1 cellular context compared by ENCODE assay signal in the genomic region with DNA sequence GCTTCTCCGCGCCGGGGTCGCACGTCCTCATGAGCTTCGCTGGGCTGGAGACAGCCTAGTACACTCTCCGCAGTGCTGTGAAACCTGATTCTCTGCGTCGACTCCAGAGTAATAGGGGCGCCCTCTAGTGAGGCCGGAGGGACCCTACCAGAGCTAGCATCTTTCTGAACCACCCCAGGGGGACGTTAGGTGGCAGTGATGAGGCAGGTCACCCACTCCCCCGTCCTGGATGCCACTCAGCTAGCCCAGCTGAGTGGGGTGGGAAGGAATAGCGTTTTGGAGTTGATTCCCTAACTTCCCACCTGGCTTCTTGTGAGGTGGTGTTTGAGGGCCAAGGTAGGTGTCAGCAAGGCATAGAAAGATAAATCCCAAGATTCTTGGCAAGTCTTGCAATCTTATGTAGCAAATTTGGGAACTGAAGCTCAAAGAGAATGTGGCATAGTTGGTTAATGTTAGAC.
A peak's percentile ranks its signal among the peaks of the same experiment; 100 is the strongest.
TF ChIP-seq lines count a peak whose summit lies in the region.

No MANE protein-coding gene starts in this region.

TF ChIP-seq in H1, 55 proteins besides CTCF, POLR2A, EP300 and RAD21:
- TF ChIP-seq FOSL1 (IDR thresholded peaks at IDR 0.05; ENCODE audit: insufficient read depth, low read depth, low read length) (no peak), CHD1 (IDR thresholded peaks at IDR 0.05; ENCODE audit: low read depth, low read length) (no peak), TAF1 (IDR thresholded peaks at IDR 0.05; ENCODE audit: low read depth, low read length) (no peak), NRF1 (IDR thresholded peaks at IDR 0.05; ENCODE audit: low read depth, low read length) (no peak), JUN (IDR thresholded peaks at IDR 0.05; ENCODE audit: low read depth, low read length) (no peak), TAF7 (optimal IDR thresholded peaks at IDR 0.05; ENCODE audit: borderline replicate concordance, low read depth, low read length) (no peak), CBX8 (IDR thresholded peaks at IDR 0.05; ENCODE audit: borderline replicate concordance, low read depth, low read length) (no peak), KDM4A (IDR thresholded peaks at IDR 0.05; ENCODE audit: low read depth, low read length, severe bottlenecking) (no peak), MAFK (IDR thresholded peaks at IDR 0.05; ENCODE audit: low read depth, low read length) (no peak), POLR2AphosphoS5 (IDR thresholded peaks at IDR 0.05; ENCODE audit: low read depth, low read length) (no peak), HDAC2 (IDR thresholded peaks at IDR 0.05; ENCODE audit: borderline replicate concordance in 1 of 2, low read depth in 2 of 2, low read length in 2 of 2) (peak in 1 of 2 experiments; percentile 82; a peak in 1 of 4 replicates), SAP30 (IDR thresholded peaks at IDR 0.05; ENCODE audit: insufficient read depth, insufficient replicate concordance, low read length) (no peak), YY1 (IDR thresholded peaks at IDR 0.05; ENCODE audit: low read depth, low read length) (peak; percentile 55; the same call in 1 of the 2 replicates), RFX5 (IDR thresholded peaks at IDR 0.05; ENCODE audit: borderline replicate concordance, low read depth, low read length) (no peak), KDM1A (IDR thresholded peaks at IDR 0.05; ENCODE audit: borderline replicate concordance, low read length) (no peak), RXRA (IDR thresholded peaks at IDR 0.05; ENCODE audit: insufficient read depth, low read depth, low read length) (0 out of 2 replicates have a peak, but pooled peaks have one; percentile 44), SIN3A (conservative IDR thresholded peaks at IDR 0.05 in 1 of 2, IDR thresholded peaks at IDR 0.05 in 1 of 2; ENCODE audit: low read depth in 1 of 2, low read length in 2 of 2) (no peak), CHD2 (IDR thresholded peaks at IDR 0.05; ENCODE audit: low read length) (no peak), TBP (IDR thresholded peaks at IDR 0.05; ENCODE audit: low read depth, low read length) (peak; percentile 9; the same call in 1 of the 2 replicates), KDM5A (IDR thresholded peaks at IDR 0.05; ENCODE audit: low read length) (no peak), SP1 (IDR thresholded peaks at IDR 0.05; ENCODE audit: low read depth, low read length) (no peak), ATF3 (IDR thresholded peaks at IDR 0.05; ENCODE audit: insufficient read depth, low read depth, low read length) (0 out of 2 replicates have a peak, but pooled peaks have one; percentile 41), HDAC6 (IDR thresholded peaks at IDR 0.05; ENCODE audit: low read depth, low read length) (no peak), MAX (IDR thresholded peaks at IDR 0.05) (no peak; the same call in 1 of the 2 replicates), BACH1 (IDR thresholded peaks at IDR 0.05; ENCODE audit: low read length) (peak; percentile 88), CREB1 (IDR thresholded peaks at IDR 0.05) (peak; percentile 59)
- TF ChIP-seq, protein P1, sequence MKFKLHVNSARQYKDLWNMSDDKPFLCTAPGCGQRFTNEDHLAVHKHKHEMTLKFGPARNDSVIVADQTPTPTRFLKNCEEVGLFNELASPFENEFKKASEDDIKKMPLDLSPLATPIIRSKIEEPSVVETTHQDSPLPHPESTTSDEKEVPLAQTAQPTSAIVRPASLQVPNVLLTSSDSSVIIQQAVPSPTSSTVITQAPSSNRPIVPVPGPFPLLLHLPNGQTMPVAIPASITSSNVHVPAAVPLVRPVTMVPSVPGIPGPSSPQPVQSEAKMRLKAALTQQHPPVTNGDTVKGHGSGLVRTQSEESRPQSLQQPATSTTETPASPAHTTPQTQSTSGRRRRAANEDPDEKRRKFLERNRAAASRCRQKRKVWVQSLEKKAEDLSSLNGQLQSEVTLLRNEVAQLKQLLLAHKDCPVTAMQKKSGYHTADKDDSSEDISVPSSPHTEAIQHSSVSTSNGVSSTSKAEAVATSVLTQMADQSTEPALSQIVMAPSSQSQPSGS (IDR thresholded peaks at IDR 0.05; ENCODE audit: low read length) = no peak
- TF ChIP-seq, protein P2, sequence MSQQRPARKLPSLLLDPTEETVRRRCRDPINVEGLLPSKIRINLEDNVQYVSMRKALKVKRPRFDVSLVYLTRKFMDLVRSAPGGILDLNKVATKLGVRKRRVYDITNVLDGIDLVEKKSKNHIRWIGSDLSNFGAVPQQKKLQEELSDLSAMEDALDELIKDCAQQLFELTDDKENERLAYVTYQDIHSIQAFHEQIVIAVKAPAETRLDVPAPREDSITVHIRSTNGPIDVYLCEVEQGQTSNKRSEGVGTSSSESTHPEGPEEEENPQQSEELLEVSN (IDR thresholded peaks at IDR 0.05) = 0 out of 2 replicates have a peak, but pooled peaks have one; percentile 26
- TF ChIP-seq, protein P3, sequence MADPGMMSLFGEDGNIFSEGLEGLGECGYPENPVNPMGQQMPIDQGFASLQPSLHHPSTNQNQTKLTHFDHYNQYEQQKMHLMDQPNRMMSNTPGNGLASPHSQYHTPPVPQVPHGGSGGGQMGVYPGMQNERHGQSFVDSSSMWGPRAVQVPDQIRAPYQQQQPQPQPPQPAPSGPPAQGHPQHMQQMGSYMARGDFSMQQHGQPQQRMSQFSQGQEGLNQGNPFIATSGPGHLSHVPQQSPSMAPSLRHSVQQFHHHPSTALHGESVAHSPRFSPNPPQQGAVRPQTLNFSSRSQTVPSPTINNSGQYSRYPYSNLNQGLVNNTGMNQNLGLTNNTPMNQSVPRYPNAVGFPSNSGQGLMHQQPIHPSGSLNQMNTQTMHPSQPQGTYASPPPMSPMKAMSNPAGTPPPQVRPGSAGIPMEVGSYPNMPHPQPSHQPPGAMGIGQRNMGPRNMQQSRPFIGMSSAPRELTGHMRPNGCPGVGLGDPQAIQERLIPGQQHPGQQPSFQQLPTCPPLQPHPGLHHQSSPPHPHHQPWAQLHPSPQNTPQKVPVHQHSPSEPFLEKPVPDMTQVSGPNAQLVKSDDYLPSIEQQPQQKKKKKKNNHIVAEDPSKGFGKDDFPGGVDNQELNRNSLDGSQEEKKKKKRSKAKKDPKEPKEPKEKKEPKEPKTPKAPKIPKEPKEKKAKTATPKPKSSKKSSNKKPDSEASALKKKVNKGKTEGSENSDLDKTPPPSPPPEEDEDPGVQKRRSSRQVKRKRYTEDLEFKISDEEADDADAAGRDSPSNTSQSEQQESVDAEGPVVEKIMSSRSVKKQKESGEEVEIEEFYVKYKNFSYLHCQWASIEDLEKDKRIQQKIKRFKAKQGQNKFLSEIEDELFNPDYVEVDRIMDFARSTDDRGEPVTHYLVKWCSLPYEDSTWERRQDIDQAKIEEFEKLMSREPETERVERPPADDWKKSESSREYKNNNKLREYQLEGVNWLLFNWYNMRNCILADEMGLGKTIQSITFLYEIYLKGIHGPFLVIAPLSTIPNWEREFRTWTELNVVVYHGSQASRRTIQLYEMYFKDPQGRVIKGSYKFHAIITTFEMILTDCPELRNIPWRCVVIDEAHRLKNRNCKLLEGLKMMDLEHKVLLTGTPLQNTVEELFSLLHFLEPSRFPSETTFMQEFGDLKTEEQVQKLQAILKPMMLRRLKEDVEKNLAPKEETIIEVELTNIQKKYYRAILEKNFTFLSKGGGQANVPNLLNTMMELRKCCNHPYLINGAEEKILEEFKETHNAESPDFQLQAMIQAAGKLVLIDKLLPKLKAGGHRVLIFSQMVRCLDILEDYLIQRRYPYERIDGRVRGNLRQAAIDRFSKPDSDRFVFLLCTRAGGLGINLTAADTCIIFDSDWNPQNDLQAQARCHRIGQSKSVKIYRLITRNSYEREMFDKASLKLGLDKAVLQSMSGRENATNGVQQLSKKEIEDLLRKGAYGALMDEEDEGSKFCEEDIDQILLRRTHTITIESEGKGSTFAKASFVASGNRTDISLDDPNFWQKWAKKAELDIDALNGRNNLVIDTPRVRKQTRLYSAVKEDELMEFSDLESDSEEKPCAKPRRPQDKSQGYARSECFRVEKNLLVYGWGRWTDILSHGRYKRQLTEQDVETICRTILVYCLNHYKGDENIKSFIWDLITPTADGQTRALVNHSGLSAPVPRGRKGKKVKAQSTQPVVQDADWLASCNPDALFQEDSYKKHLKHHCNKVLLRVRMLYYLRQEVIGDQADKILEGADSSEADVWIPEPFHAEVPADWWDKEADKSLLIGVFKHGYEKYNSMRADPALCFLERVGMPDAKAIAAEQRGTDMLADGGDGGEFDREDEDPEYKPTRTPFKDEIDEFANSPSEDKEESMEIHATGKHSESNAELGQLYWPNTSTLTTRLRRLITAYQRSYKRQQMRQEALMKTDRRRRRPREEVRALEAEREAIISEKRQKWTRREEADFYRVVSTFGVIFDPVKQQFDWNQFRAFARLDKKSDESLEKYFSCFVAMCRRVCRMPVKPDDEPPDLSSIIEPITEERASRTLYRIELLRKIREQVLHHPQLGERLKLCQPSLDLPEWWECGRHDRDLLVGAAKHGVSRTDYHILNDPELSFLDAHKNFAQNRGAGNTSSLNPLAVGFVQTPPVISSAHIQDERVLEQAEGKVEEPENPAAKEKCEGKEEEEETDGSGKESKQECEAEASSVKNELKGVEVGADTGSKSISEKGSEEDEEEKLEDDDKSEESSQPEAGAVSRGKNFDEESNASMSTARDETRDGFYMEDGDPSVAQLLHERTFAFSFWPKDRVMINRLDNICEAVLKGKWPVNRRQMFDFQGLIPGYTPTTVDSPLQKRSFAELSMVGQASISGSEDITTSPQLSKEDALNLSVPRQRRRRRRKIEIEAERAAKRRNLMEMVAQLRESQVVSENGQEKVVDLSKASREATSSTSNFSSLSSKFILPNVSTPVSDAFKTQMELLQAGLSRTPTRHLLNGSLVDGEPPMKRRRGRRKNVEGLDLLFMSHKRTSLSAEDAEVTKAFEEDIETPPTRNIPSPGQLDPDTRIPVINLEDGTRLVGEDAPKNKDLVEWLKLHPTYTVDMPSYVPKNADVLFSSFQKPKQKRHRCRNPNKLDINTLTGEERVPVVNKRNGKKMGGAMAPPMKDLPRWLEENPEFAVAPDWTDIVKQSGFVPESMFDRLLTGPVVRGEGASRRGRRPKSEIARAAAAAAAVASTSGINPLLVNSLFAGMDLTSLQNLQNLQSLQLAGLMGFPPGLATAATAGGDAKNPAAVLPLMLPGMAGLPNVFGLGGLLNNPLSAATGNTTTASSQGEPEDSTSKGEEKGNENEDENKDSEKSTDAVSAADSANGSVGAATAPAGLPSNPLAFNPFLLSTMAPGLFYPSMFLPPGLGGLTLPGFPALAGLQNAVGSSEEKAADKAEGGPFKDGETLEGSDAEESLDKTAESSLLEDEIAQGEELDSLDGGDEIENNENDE (IDR thresholded peaks at IDR 0.05; ENCODE audit: insufficient replicate concordance, low read length) = no peak
- TF ChIP-seq, protein P4, sequence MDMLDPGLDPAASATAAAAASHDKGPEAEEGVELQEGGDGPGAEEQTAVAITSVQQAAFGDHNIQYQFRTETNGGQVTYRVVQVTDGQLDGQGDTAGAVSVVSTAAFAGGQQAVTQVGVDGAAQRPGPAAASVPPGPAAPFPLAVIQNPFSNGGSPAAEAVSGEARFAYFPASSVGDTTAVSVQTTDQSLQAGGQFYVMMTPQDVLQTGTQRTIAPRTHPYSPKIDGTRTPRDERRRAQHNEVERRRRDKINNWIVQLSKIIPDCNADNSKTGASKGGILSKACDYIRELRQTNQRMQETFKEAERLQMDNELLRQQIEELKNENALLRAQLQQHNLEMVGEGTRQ (IDR thresholded peaks at IDR 0.05; ENCODE audit: low read length) = no peak
